Comparison of ENCODE assay signal across 22 cellular contexts in genomic region chr9:97545507-97545906, GRCh38. TPM values are rescaled to one million over a fixed set of nuclear protein-coding genes. Genes with fewer than 3 reads are reported as not detected.
"Had no signal": no experiment of that assay in that cellular context is flagged by ENCODE, and none has a peak within 500 bp of the region (broad histone marks: within the 10 kb centered on the region; RNA-seq: fewer than 3 reads in every experiment).

No MANE protein-coding gene starts in this region.

- H3K36me3 ChIP-seq: brain microvascular endothelial cell, prostate gland had no signal

- H3K4me3 ChIP-seq: esophagus squamous epithelium, prostate gland, sigmoid colon, stomach, testis had no signal

- DNase-seq: activated B cell treated with CpG ODN at 0.5 μM for 24 hours; activated CD4-positive, alpha-beta T cell treated with anti-CD3 and anti-CD28 coated beads for 48 hours; activated CD8-positive, alpha-beta T cell treated with anti-CD3 and anti-CD28 coated beads for 36 hours; activated naive CD4-positive, alpha-beta T cell treated with anti-CD3 and anti-CD28 coated beads, Interleukin-2, amount 10 ng/mL, durations not matched to agents 7 days and 5 days; activated T-cell treated with anti-CD3 and anti-CD28 coated beads, Interleukin-2, amount 50 U/mL, for 24 hours; aorta; brain microvascular endothelial cell; cortex of kidney; esophagus squamous epithelium; hippocampal formation; islet precursor cell; mammary epithelial cell; nephron progenitor cell; sigmoid colon; stimulated activated CD4-positive, alpha-beta T cell treated with anti-CD3 and anti-CD28 coated beads, Interleukin-4, amount 100 ng/mL, for 24 hours; stomach; T-cell; testis had no signal

- H3K9me3 ChIP-seq: esophagus squamous epithelium, prostate gland, stomach, testis had no signal

- H3K4me1 ChIP-seq: esophagus squamous epithelium, prostate gland, testis had no signal

- H3K27ac ChIP-seq: brain microvascular endothelial cell, esophagus squamous epithelium, prostate gland, stomach, testis had no signal

- H3K27me3 ChIP-seq: brain microvascular endothelial cell, esophagus squamous epithelium, sigmoid colon, stomach, testis had no signal

- ATAC-seq: activated CD8-positive, alpha-beta T cell treated with anti-CD3 and anti-CD28 coated beads for 36 hours; SK-N-SH treated with all-trans-retinoic acid at 6 μM for 48 hours; stimulated activated effector memory CD8-positive, alpha-beta T cell treated with anti-CD3 and anti-CD28 coated beads, Interleukin-12 subunit alpha, Interleukin-12 subunit beta, amount 100 ng/mL, for 72 hours; T-cell had no signal

RNA-seq across cellular contexts. Expression of gene TMOD1, which starts 44.0 kb away (rescaled TPM):
- total RNA-seq: osteoblast had no signal
